ENCODE assay signal across 11 cellular contexts in genomic region chr1:75791022-75791421, GRCh38. TPM values are rescaled to one million over a fixed set of nuclear protein-coding genes. Genes with fewer than 3 reads are reported as not detected.
A peak's percentile ranks its signal among the peaks of the same experiment; 100 is the strongest.
DNase-seq lines count a peak whose midpoint lies in the region; FAIRE-seq and TF ChIP-seq lines count a peak whose summit lies in the region.
"Had no signal": no experiment of that assay in that cellular context is flagged by ENCODE, and none has a peak within 500 bp of the region (broad histone marks: within the 10 kb centered on the region; RNA-seq: fewer than 3 reads in every experiment).

No MANE protein-coding gene starts in this region.

- TF ChIP-seq EP300 in H1 (IDR thresholded peaks at IDR 0.05; ENCODE audit: borderline replicate concordance in 1 of 2, low read depth in 2 of 2, low read length in 2 of 2), result no peak

- TF ChIP-seq POLR2A in H1 (IDR thresholded peaks at IDR 0.05; ENCODE audit: control extremely low read depth in 1 of 2, low read depth in 2 of 2, low read length in 2 of 2), result no peak

- 100% methylated on average over 1 of the region's 1 CpG; no CpG with 5 or more reads in 1 of the 2 experiments for WGBS in H1 (ENCODE audit: extremely low coverage in 1 of 2, insufficient coverage in 1 of 2, insufficient read length in 1 of 2, insufficient replicate concordance in 2 of 2, low coverage in 1 of 2, low lambda C conversion rate in 2 of 2, missing lambda C conversion rate in 1 of 2), 2 experiments

- no peak overlapping the region for H3K18ac ChIP-seq in H1 (ENCODE audit: extremely low read depth, low read length)

- H4K91ac ChIP-seq in H1 (replicated peaks; ENCODE audit: insufficient read length, low read length), result no peak overlapping the region

- peaks cover 3% of the 10 kb centered on the region for H3K9me3 Mint-ChIP-seq in glutamatergic neuron (ENCODE audit: unreplicated experiment)
- H3K9me3 Mint-ChIP-seq: naive B cell had no signal

- TF ChIP-seq CTCF in H1 (IDR thresholded peaks at IDR 0.05; ENCODE audit: control extremely low read depth in 1 of 3, insufficient read depth in 1 of 3, low read depth in 1 of 3, low read length in 3 of 3) (no peak), glutamatergic neuron (IDR thresholded peaks at IDR 0.05; ENCODE audit: partially characterized antibody, unreplicated experiment) (no peak)

- H3K4me1 Mint-ChIP-seq in glutamatergic neuron (ENCODE audit: low read depth, unreplicated experiment), result peaks cover 15% of the 10 kb centered on the region

- H2AK5ac ChIP-seq in H1 (ENCODE audit: low read depth, low read length), result no peak overlapping the region

- CTCF ChIA-PET in H1 (lab: Charles Lee; ENCODE audit: partially characterized antibody), result interaction anchor here (0.6 to 1.5 kb wide), 3 partner anchors 67 to 525 kb away, joined by 3 to 4 read pairs (median 3); no protein-coding TSS in a partner anchor

- H4K20me1 ChIP-seq in H1 (replicated peaks in 1 of 2; ENCODE audit: control insufficient read depth in 1 of 2, insufficient read depth in 2 of 2, low read length in 2 of 2), result peaks cover 13% of the 10 kb centered on the region in 2 experiments

- FAIRE-seq in H1 (lab: Jason Lieb, UNC), result no peak

- H3K9ac ChIP-seq in H1 (replicated peaks in 1 of 4; ENCODE audit: extremely low read depth in 1 of 4, low read depth in 3 of 4, low read length in 3 of 4), result no peak overlapping the region

- H3K14ac ChIP-seq in H1 (ENCODE audit: insufficient read length), result no peak overlapping the region

- no peak overlapping the region for H2BK15ac ChIP-seq in H1 (ENCODE audit: low read length)

- H2BK20ac ChIP-seq in H1 (ENCODE audit: low read length), result no peak overlapping the region

- no peak overlapping the region for H3K4me3 Mint-ChIP-seq in glutamatergic neuron (ENCODE audit: unreplicated experiment)

- no peak for TF ChIP-seq RAD21 in H1 (IDR thresholded peaks at IDR 0.05 in 1 of 2, conservative IDR thresholded peaks at IDR 0.05 in 1 of 2; ENCODE audit: low read depth in 2 of 2, low read length in 2 of 2)

- H2BK12ac ChIP-seq in H1 (ENCODE audit: low read depth, low read length), result no peak overlapping the region

- H3K27me3 ChIP-seq in H1 (replicated peaks in 1 of 4; ENCODE audit: control insufficient read depth in 3 of 4, extremely low read depth in 1 of 4, insufficient read depth in 3 of 4, low read length in 3 of 4), result no peaks in the 10 kb centered on the region

- peaks cover 19 to 89% (median 66%) of the 10 kb centered on the region in 4 experiments for H3K36me3 ChIP-seq in H1 (ENCODE audit: control insufficient read depth in 2 of 4, insufficient read depth in 4 of 4, low read length in 3 of 4)

- DNase-seq in NCI-H2196 (lab: John Stamatoyannopoulos, UW; ENCODE audit: unreplicated experiment), result peak; percentile 23
- no peak for DNase-seq in NCI-H2196 treated with DMSO at 0.1 percent for 48 hours (lab: John Stamatoyannopoulos, UW; ENCODE audit: unreplicated experiment)
- DNase-seq in OCI-M1 (lab: John Stamatoyannopoulos, UW), result peak; percentile 15
- DNase-seq in H1 (ENCODE audit: low read depth in 1 of 2, low spot score in 2 of 2), result no peak
- peak; percentile 78 for DNase-seq in renal cortical epithelial cell (ENCODE audit: low read depth)
- no peak for DNase-seq in 8988T
- DNase-seq in glutamatergic neuron, result no peak
- DNase-seq in activated CD4-positive, CD25-positive, alpha-beta regulatory T cell treated with anti-CD3 and anti-CD28 coated beads, Interleukin-2, amount 50 U/mL, for 72 hours, result no peak
- DNase-seq: activated gamma-delta T cell, naive B cell, NCI-H2081 treated with DMSO at 0.1 percent for 48 hours had no signal

- POLR2A ChIA-PET in H1 (lab: Charles Lee; ENCODE audit: partially characterized antibody), result interaction anchor here (0.6 to 2.5 kb wide), 8 partner anchors 9 to 1037 kb away, joined by 3 to 19 read pairs (median 4); no protein-coding TSS in a partner anchor

- peaks cover 0 to 2% (median 0%) of the 10 kb centered on the region in 4 experiments; a peak in 2 of 7 replicates for H3K4me1 ChIP-seq in H1 (replicated peaks in 1 of 4; ENCODE audit: control insufficient read depth in 3 of 4, insufficient read depth in 4 of 4, low read length in 3 of 4)

- H3K27ac Mint-ChIP-seq in glutamatergic neuron (ENCODE audit: unreplicated experiment), result no peak overlapping the region

- no peak overlapping the region for H3K23ac ChIP-seq in H1 (ENCODE audit: insufficient read length)

- H2BK5ac ChIP-seq in H1 (ENCODE audit: low read depth, low read length), result no peak overlapping the region

- no peak overlapping the region for H3K56ac ChIP-seq in H1 (replicated peaks; ENCODE audit: insufficient read length, low read depth, low read length)

- H4K8ac ChIP-seq in H1 (ENCODE audit: extremely low read depth, insufficient read depth, low read length), result no peak overlapping the region

- H3K79me1 ChIP-seq in H1 (ENCODE audit: low read depth, low read length), result no peaks in the 10 kb centered on the region

- H3K4me3 ChIP-seq in H1 (ENCODE audit: extremely low read depth in 1 of 4, insufficient read depth in 2 of 4, low read depth in 3 of 4, low read length in 4 of 4), result no peak overlapping the region

- no peak overlapping the region for H2AFZ ChIP-seq in H1 (ENCODE audit: low read length)

- H3K79me2 ChIP-seq in H1 (ENCODE audit: control insufficient read depth in 1 of 2, insufficient read depth in 2 of 2, low read length in 2 of 2), result peaks cover 20 to 64% of the 10 kb centered on the region in 2 experiments

- peak overlapping the region; percentile 17 to 88; a peak in 2 of 4 replicates for H3K4me2 ChIP-seq in H1 (ENCODE audit: insufficient read depth in 1 of 2, low read depth in 2 of 2, low read length in 2 of 2)

- H3K23me2 ChIP-seq in H1 (ENCODE audit: low read depth, low read length), result no peaks in the 10 kb centered on the region

- H2BK120ac ChIP-seq in H1 (replicated peaks; ENCODE audit: low read depth, low read length), result no peak overlapping the region

- H3K27me3 Mint-ChIP-seq in glutamatergic neuron (ENCODE audit: unreplicated experiment), result no peaks in the 10 kb centered on the region
- H3K27me3 Mint-ChIP-seq: naive B cell had no signal

- H4K5ac ChIP-seq in H1 (ENCODE audit: insufficient read length, low read depth, low read length), result no peak overlapping the region

- no peaks in the 10 kb centered on the region for H3K9me3 ChIP-seq in H1 (ENCODE audit: insufficient read depth in 2 of 2, low read depth in 1 of 2, low read length in 1 of 2)

- H3K36me3 Mint-ChIP-seq in glutamatergic neuron (ENCODE audit: unreplicated experiment), result no peaks in the 10 kb centered on the region

- no peak overlapping the region for H3K27ac ChIP-seq in H1 (ENCODE audit: low read depth, low read length)

- no peak overlapping the region for H3K4ac ChIP-seq in H1 (replicated peaks; ENCODE audit: insufficient read length, low read depth, low read length)

TF ChIP-seq in H1, 55 proteins besides CTCF, POLR2A, EP300 and RAD21 (continues in another document):
- TF ChIP-seq USF2 (IDR thresholded peaks at IDR 0.05; ENCODE audit: low read length) (no peak), SIRT6 (IDR thresholded peaks at IDR 0.05; ENCODE audit: low read length) (no peak), CEBPB (IDR thresholded peaks at IDR 0.05; ENCODE audit: low read depth, low read length) (no peak), CTBP2 (IDR thresholded peaks at IDR 0.05; ENCODE audit: borderline replicate concordance, insufficient read depth, insufficient read length, low read length) (no peak), GABPA (IDR thresholded peaks at IDR 0.05; ENCODE audit: borderline replicate concordance, insufficient read depth, low read length) (no peak), SP4 (IDR thresholded peaks at IDR 0.05; ENCODE audit: low read length) (no peak), SAP30 (IDR thresholded peaks at IDR 0.05; ENCODE audit: insufficient read depth, insufficient replicate concordance, low read length) (no peak), HDAC6 (IDR thresholded peaks at IDR 0.05; ENCODE audit: low read depth, low read length) (no peak), TBP (IDR thresholded peaks at IDR 0.05; ENCODE audit: low read depth, low read length) (no peak)
- TF ChIP-seq, protein P1, sequence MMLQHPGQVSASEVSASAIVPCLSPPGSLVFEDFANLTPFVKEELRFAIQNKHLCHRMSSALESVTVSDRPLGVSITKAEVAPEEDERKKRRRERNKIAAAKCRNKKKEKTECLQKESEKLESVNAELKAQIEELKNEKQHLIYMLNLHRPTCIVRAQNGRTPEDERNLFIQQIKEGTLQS (IDR thresholded peaks at IDR 0.05; ENCODE audit: insufficient read depth, low read depth, low read length), result no peak

RNA-seq across cellular contexts. Expression of gene RABGGTB, which starts 5.0 kb away (rescaled TPM):
- total RNA-seq in H1 (2021; fragmentation: NEBNext Ultra II Directional; extraction: Animal tissue kit (Norgen Biotek cat#: 25700)), result 117 and 124 TPM in 2 replicates
- polyA plus RNA-seq in H1 (2011; rRNA removed), result 46.3 and 70.7 TPM in 2 replicates
- 123 TPM for polyA plus RNA-seq in H1 (2011; cell fraction: cytosol; rRNA removed)
- 69.7 TPM for polyA plus RNA-seq in H1 (2011; cell fraction: nucleus; rRNA removed)
- 69.0 to 187 TPM (median 91.9 TPM) in 4 replicates for polyA plus RNA-seq in H1 (2012, experiment 1 of 2)
- 10.9 TPM for polyA plus RNA-seq in H1 (2012, experiment 2 of 2)
- polyA plus RNA-seq in H1 (2013, experiment 1 of 2), result 66.2 TPM
- polyA plus RNA-seq in H1 (2013, experiment 2 of 2), result 60.5 TPM
- 104 and 118 TPM in 2 replicates for polyA minus RNA-seq in H1 (2011; rRNA and poly(A)+ RNA removed)
- 72.0 TPM for polyA minus RNA-seq in H1 (2011; cell fraction: cytosol; rRNA and poly(A)+ RNA removed)
- polyA minus RNA-seq in H1 (2011; cell fraction: nucleus; rRNA and poly(A)+ RNA removed), result 278 TPM
- total RNA-seq in renal cortical epithelial cell (78.8 and 89.8 TPM in 2 replicates), glutamatergic neuron (ENCODE audit: unreplicated experiment) (70.8 TPM)

RNA-seq across cellular contexts. Expression of gene MSH4, which starts 5.7 kb away (rescaled TPM):
- 0.22 and 0.25 TPM in 2 replicates for total RNA-seq in H1 (2021; fragmentation: NEBNext Ultra II Directional; extraction: Animal tissue kit (Norgen Biotek cat#: 25700))
- 0.02 and 0.03 TPM in 2 replicates for polyA plus RNA-seq in H1 (2011; rRNA removed)
- not detected for polyA plus RNA-seq in H1 (2011; cell fraction: cytosol; rRNA removed)
- 0.23 TPM for polyA plus RNA-seq in H1 (2011; cell fraction: nucleus; rRNA removed)
- 0.08 TPM in 1 of 4 replicates, not detected in the others for polyA plus RNA-seq in H1 (2012, experiment 1 of 2)
- not detected for polyA plus RNA-seq in H1 (2012, experiment 2 of 2)
- 0.04 TPM for polyA plus RNA-seq in H1 (2013, experiment 1 of 2)
- 0.02 TPM for polyA plus RNA-seq in H1 (2013, experiment 2 of 2)
- polyA minus RNA-seq in H1 (2011; rRNA and poly(A)+ RNA removed), result 0.10 and 0.19 TPM in 2 replicates
- polyA minus RNA-seq in H1 (2011; cell fraction: cytosol; rRNA and poly(A)+ RNA removed), result not detected
- 0.90 TPM for polyA minus RNA-seq in H1 (2011; cell fraction: nucleus; rRNA and poly(A)+ RNA removed)
- total RNA-seq in renal cortical epithelial cell (0.17 and 0.75 TPM in 2 replicates), glutamatergic neuron (ENCODE audit: unreplicated experiment) (0.20 TPM)

Comparison
In these comparisons a context has a peak if more than half of its experiments do, and no peak if none do; other contexts are left out.
1. DNase-seq: peak in NCI-H2196 (single experiment), OCI-M1 (single experiment) and renal cortical epithelial cell (single experiment); none in NCI-H2196 treated with DMSO at 0.1 percent for 48 hours (single experiment), H1 (0 of 2), 8988T (single experiment), glutamatergic neuron (single experiment) and activated CD4-positive, CD25-positive, alpha-beta regulatory T cell treated with anti-CD3 and anti-CD28 coated beads, Interleukin-2, amount 50 U/mL, for 72 hours (single experiment).